ENCODE assay signal across 9 cellular contexts in genomic region chr12:20646239-20646827, GRCh38. TPM values are rescaled to one million over a fixed set of nuclear protein-coding genes. Genes with fewer than 3 reads are reported as not detected.
DNase-seq lines count a peak whose midpoint lies in the region; ATAC-seq and TF ChIP-seq lines count a peak whose summit lies in the region.
"Had no signal": no experiment of that assay in that cellular context is flagged by ENCODE, and none has a peak within 500 bp of the region (broad histone marks: within the 10 kb centered on the region; RNA-seq: fewer than 3 reads in every experiment).

No MANE protein-coding gene starts in this region.

- H3K4me3 Mint-ChIP-seq in activated CD4-positive, alpha-beta memory T cell treated with anti-CD3 and anti-CD28 coated beads, Interleukin-2, amount 10 ng/mL, durations not matched to agents 7 days and 5 days, result no peak overlapping the region

- peak; percentile 79 for TF ChIP-seq RAD21 in SK-N-SH (IDR thresholded peaks at IDR 0.05; ENCODE audit: low read length)

- H3K4me2 ChIP-seq in Karpas-422 (ENCODE audit: low read depth, low read length, poor library complexity, severe bottlenecking) (no peak overlapping the region), SK-N-SH (no peak overlapping the region)

- H3K4me3 ChIP-seq in Karpas-422 (ENCODE audit: low read length) (no peak overlapping the region), SK-N-SH (ENCODE audit: low read depth in 2 of 2, low read length in 1 of 2) (no peak overlapping the region; a peak in 1 of 4 replicates)
- H3K4me3 ChIP-seq: skin epidermis had no signal

- DNase-seq in GM04504 (ENCODE audit: low read depth) (peak; percentile 10), Karpas-422 (peak; percentile 68), SK-N-SH (peak; percentile 39), Right ventricle myocardium superior (no peak), stromal cell of bone marrow (ENCODE audit: low read depth) (peak; percentile 57), C1 segment of cervical spinal cord (lab: John Stamatoyannopoulos, UW) (no peak)
- no peak for DNase-seq in activated CD4-positive, alpha-beta memory T cell treated with anti-CD3 and anti-CD28 coated beads, Interleukin-2, amount 10 ng/mL, durations not matched to agents 7 days and 5 days

- H3K27me3 Mint-ChIP-seq in activated CD4-positive, alpha-beta memory T cell treated with anti-CD3 and anti-CD28 coated beads, Interleukin-2, amount 10 ng/mL, durations not matched to agents 7 days and 5 days, result no peaks in the 10 kb centered on the region

- H3K9me2 ChIP-seq in Karpas-422 (replicated peaks; ENCODE audit: insufficient read depth, low read length), result no peaks in the 10 kb centered on the region
- no peaks in the 10 kb centered on the region for H3K9me2 ChIP-seq in SK-N-SH

- WGBS in SK-N-SH (ENCODE audit: low lambda C conversion rate), result 46% methylated on average over 3 of the region's 3 CpGs

- no peaks in the 10 kb centered on the region for H3K79me2 ChIP-seq in Karpas-422 (ENCODE audit: low read length)
- no peaks in the 10 kb centered on the region for H3K79me2 ChIP-seq in SK-N-SH (ENCODE audit: insufficient read depth)

- H2AFZ ChIP-seq in Karpas-422 (ENCODE audit: low read length) (no peak overlapping the region), SK-N-SH (ENCODE audit: low read depth) (0 out of 2 replicates have a peak overlapping the region, but pooled peaks have one; percentile 5)

- no peaks in the 10 kb centered on the region for H3K4me1 Mint-ChIP-seq in activated CD4-positive, alpha-beta memory T cell treated with anti-CD3 and anti-CD28 coated beads, Interleukin-2, amount 10 ng/mL, durations not matched to agents 7 days and 5 days

- CTCF ChIA-PET in SK-N-SH (lab: Yijun Ruan, JAX), result interaction anchor here (0.9 to 1.1 kb wide), 2 partner anchors 11 to 151 kb away, joined by 4 to 6 read pairs; no protein-coding TSS in a partner anchor
- CTCF ChIA-PET in activated CD4-positive, alpha-beta memory T cell treated with anti-CD3 and anti-CD28 coated beads, Interleukin-2, amount 10 ng/mL, durations not matched to agents 7 days and 5 days (lab: Charles Lee), result no interaction called here

- H3K27ac ChIP-seq in Karpas-422 (ENCODE audit: low read length), result no peak overlapping the region
- H3K27ac ChIP-seq in SK-N-SH (ENCODE audit: low read depth in 2 of 2, low read length in 1 of 2), result peak overlapping the region in 1 of 2 experiments; percentile 8; a peak in 1 of 4 replicates
- H3K27ac ChIP-seq: skin epidermis had no signal

- ATAC-seq in Right ventricle myocardium superior (ENCODE audit: poor library complexity) (peak; percentile 14), HG03342 (IDR thresholded peaks at IDR 0.05; ENCODE audit: unreplicated experiment) (no peak)

- intact Hi-C loops in Right ventricle myocardium superior (cut with DNase I), result no loop called here

- H4K20me1 ChIP-seq in Karpas-422 (ENCODE audit: insufficient read depth, low read depth, low read length), result no peaks in the 10 kb centered on the region
- no peaks in the 10 kb centered on the region for H4K20me1 ChIP-seq in SK-N-SH (ENCODE audit: insufficient read depth)

- H3K27ac Mint-ChIP-seq in activated CD4-positive, alpha-beta memory T cell treated with anti-CD3 and anti-CD28 coated beads, Interleukin-2, amount 10 ng/mL, durations not matched to agents 7 days and 5 days, result no peak overlapping the region

- TF ChIP-seq EP300 in SK-N-SH (IDR thresholded peaks at IDR 0.05; ENCODE audit: borderline replicate concordance in 1 of 2, low read depth in 1 of 2, low read length in 1 of 2), result no peak

- no peaks in the 10 kb centered on the region for H3K36me3 ChIP-seq in Karpas-422 (ENCODE audit: insufficient read depth, low read length)
- peaks cover 0 to 33% of the 10 kb centered on the region in 2 experiments for H3K36me3 ChIP-seq in SK-N-SH (replicated peaks in 1 of 2; ENCODE audit: control insufficient read depth in 1 of 2, insufficient read depth in 2 of 2, low read length in 1 of 2)

- no peak overlapping the region for H3K9ac ChIP-seq in Karpas-422 (ENCODE audit: low read length)
- H3K9ac ChIP-seq in SK-N-SH, result no peak overlapping the region

- H3K9me3 Mint-ChIP-seq in activated CD4-positive, alpha-beta memory T cell treated with anti-CD3 and anti-CD28 coated beads, Interleukin-2, amount 10 ng/mL, durations not matched to agents 7 days and 5 days, result no peaks in the 10 kb centered on the region

- H3K9me3 ChIP-seq in Karpas-422 (ENCODE audit: low read length) (no peaks in the 10 kb centered on the region), SK-N-SH (no peaks in the 10 kb centered on the region)

- POLR2A ChIA-PET in SK-N-SH (lab: Yijun Ruan, JAX), result no interaction called here
- POLR2A ChIA-PET in activated CD4-positive, alpha-beta memory T cell treated with anti-CD3 and anti-CD28 coated beads, Interleukin-2, amount 10 ng/mL, durations not matched to agents 7 days and 5 days (lab: Charles Lee), result no interaction called here

- H3K4me1 ChIP-seq in Karpas-422 (ENCODE audit: low read length) (no peaks in the 10 kb centered on the region), SK-N-SH (ENCODE audit: control insufficient read depth in 1 of 2, insufficient read depth in 2 of 2, low read depth in 1 of 2, low read length in 1 of 2) (peaks cover 0 to 2% of the 10 kb centered on the region in 2 experiments; a peak in 2 of 4 replicates)

- no peaks in the 10 kb centered on the region for H3K27me3 ChIP-seq in Karpas-422 (ENCODE audit: low read length)
- no peaks in the 10 kb centered on the region for H3K27me3 ChIP-seq in SK-N-SH (ENCODE audit: insufficient read depth)

- H3F3A ChIP-seq in SK-N-SH (replicated peaks; ENCODE audit: insufficient read depth), result no peaks in the 10 kb centered on the region

- TF ChIP-seq CTCF in SK-N-SH (IDR thresholded peaks at IDR 0.05), result peak; percentile 75

- no peaks in the 10 kb centered on the region for H3K36me3 Mint-ChIP-seq in activated CD4-positive, alpha-beta memory T cell treated with anti-CD3 and anti-CD28 coated beads, Interleukin-2, amount 10 ng/mL, durations not matched to agents 7 days and 5 days (ENCODE audit: low read depth)

TF ChIP-seq in SK-N-SH, 30 proteins besides CTCF, POLR2A, EP300 and RAD21:
- TF ChIP-seq FOXM1 (IDR thresholded peaks at IDR 0.05; ENCODE audit: low read depth), result no peak
- TF ChIP-seq GATA2 (CRISPR knock-in tag; IDR thresholded peaks at IDR 0.05), result no peak
- no peak for TF ChIP-seq TEAD4 (IDR thresholded peaks at IDR 0.05; ENCODE audit: borderline replicate concordance, insufficient read depth)
- no peak for TF ChIP-seq FOSL2 (IDR thresholded peaks at IDR 0.05; ENCODE audit: borderline replicate concordance, low read depth)
- peak; percentile 55 for TF ChIP-seq SMC3 (IDR thresholded peaks at IDR 0.05; ENCODE audit: low read depth, low read length)
- TF ChIP-seq RFX5 (IDR thresholded peaks at IDR 0.05; ENCODE audit: low read length), result no peak

RNA-seq across cellular contexts. Expression of gene SLCO1C1, which starts 48.8 kb away (rescaled TPM):
- total RNA-seq in Karpas-422 (2014; rRNA removed; shearing (Covaris generic); ENCODE audit: low replicate concordance), result not detected in 2 replicates
- polyA plus RNA-seq in SK-N-SH (2012; rRNA removed), result 0.02 TPM in 1 of 2 replicates, not detected in the other
- not detected in 2 replicates for polyA plus RNA-seq in SK-N-SH (2012; cell fraction: cytosol; rRNA removed)
- 0.06 TPM in 1 of 2 replicates, not detected in the other for polyA plus RNA-seq in SK-N-SH (2012; cell fraction: nucleus; rRNA removed)
- total RNA-seq in Right ventricle myocardium superior, result 0.94 TPM
- total RNA-seq in activated CD4-positive, alpha-beta memory T cell treated with anti-CD3 and anti-CD28 coated beads, Interleukin-2, amount 10 ng/mL, durations not matched to agents 7 days and 5 days, result not detected

Comparison
In these comparisons a context has a peak if more than half of its experiments do, and no peak if none do; other contexts are left out.
1. DNase-seq: peak in GM04504 (single experiment), Karpas-422 (single experiment), SK-N-SH (single experiment) and stromal cell of bone marrow (single experiment); none in Right ventricle myocardium superior (single experiment), C1 segment of cervical spinal cord (0 of 14) and activated CD4-positive, alpha-beta memory T cell treated with anti-CD3 and anti-CD28 coated beads, Interleukin-2, amount 10 ng/mL, durations not matched to agents 7 days and 5 days (single experiment).